12 cellular contexts compared by ENCODE assay signal in the genomic region with DNA sequence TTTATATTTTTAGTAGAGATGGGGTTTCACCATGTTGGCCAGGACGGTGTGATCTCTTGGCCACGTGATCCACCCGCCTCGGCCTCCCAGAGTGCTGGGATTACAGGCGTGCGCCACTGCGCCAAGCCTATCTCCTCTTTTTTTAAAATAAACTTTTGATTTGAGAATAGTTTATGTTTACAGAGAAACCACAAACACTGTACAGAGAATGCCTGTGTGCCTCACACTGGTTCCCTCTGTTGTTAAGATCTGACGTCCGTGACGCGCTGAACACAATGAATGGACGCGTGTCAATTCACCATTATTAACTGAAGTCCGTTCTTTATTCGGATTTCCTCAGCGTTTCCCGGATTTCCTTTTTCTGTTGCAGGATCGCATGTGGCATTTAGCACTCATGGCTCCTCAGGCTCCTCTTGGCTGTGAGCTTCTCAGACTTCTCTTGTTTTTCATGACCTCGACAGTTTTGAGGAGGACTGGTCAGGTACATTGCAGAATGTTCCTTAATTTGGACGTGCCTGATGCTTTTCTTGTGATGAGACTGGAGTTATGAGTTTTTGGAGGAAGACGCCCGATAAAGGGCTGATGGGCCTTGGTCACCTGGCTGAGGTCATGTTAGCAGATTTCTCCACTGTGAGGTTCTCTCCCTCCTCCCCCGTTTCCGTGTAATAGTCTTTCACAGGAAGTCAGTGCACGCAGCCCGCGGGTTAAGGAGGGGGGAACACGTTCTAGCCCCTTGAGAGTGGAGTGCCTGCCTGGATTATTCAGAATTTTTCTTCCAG.
A peak's percentile ranks its signal among the peaks of the same experiment; 100 is the strongest.
DNase-seq lines count a peak whose midpoint lies in the region; ATAC-seq, FAIRE-seq and TF ChIP-seq lines count a peak whose summit lies in the region.
"Had no signal": no experiment of that assay in that cellular context is flagged by ENCODE, and none has a peak within 500 bp of the region (broad histone marks: within the 10 kb centered on the region; RNA-seq: fewer than 3 reads in every experiment).

No MANE protein-coding gene starts in this region.

- H3K4me3 ChIP-seq in astrocyte (ENCODE audit: insufficient read depth, low read depth, low read length): no peak overlapping the region
- H3K4me3 ChIP-seq: gastrocnemius medialis had no signal

- H2AFZ ChIP-seq in astrocyte (ENCODE audit: low read depth, low read length): no peak overlapping the region

- H3K4me2 ChIP-seq in astrocyte (ENCODE audit: low read length): no peak overlapping the region

- POLR2A ChIA-PET in T-cell (lab: Charles Lee): no interaction called here

- peak in 17 of 34 experiments; percentile 7 to 56 (median 31) for DNase-seq in T-cell
- DNase-seq in astrocyte (ENCODE audit: low read depth): no peak
- DNase-seq in stimulated activated CD4-positive, alpha-beta T cell treated with anti-CD3 and anti-CD28 coated beads, Interleukin-2, amount 100 ng/mL, for 4 hours (ENCODE audit: low read depth): peak; percentile 44
- no peak for DNase-seq in NCI-H446 (lab: John Stamatoyannopoulos, UW)
- DNase-seq in COLO668 (lab: John Stamatoyannopoulos, UW; ENCODE audit: unreplicated experiment): no peak
- no peak for DNase-seq in NCI-H1092 treated with DMSO at 0.1 percent for 48 hours (lab: John Stamatoyannopoulos, UW)
- DNase-seq in NCI-H1694 treated with DMSO at 0.1 percent for 48 hours (lab: John Stamatoyannopoulos, UW): no peak
- DNase-seq: gastrocnemius medialis, H7, mesenchymal stem cell, NCI-H1436 treated with DMSO at 0.1 percent for 48 hours had no signal

- H3K36me3 ChIP-seq in astrocyte (ENCODE audit: insufficient read depth, low read length): no peaks in the 10 kb centered on the region
- H3K36me3 ChIP-seq: gastrocnemius medialis had no signal

- peak overlapping the region in 2 of 3 donors; percentile 17 to 60 for H3K4me3 Mint-ChIP-seq in T-cell
- no peak overlapping the region for H3K4me3 Mint-ChIP-seq in astrocyte (ENCODE audit: unreplicated experiment)

- no peaks in the 10 kb centered on the region for H3K79me2 ChIP-seq in astrocyte (ENCODE audit: insufficient read depth, low read length)

- H3K9ac ChIP-seq in astrocyte (ENCODE audit: low read length): no peak overlapping the region

- H3K27ac Mint-ChIP-seq in T-cell (peak overlapping the region in 1 of 2 donors; percentile 81), astrocyte (ENCODE audit: unreplicated experiment) (peak overlapping the region; percentile 37)

- CTCF ChIA-PET in T-cell (lab: Charles Lee): interaction anchor here (0.9 to 1.2 kb wide), 2 partner anchors 181 to 349 kb away, joined by 5 read pairs; no protein-coding TSS in a partner anchor

- TF ChIP-seq CTCF in astrocyte (IDR thresholded peaks at IDR 0.05; ENCODE audit: insufficient read depth, low read depth, low read length): no peak

- H4K20me1 ChIP-seq in astrocyte (ENCODE audit: insufficient read depth, low read length): peaks cover 3% of the 10 kb centered on the region

- peaks cover 17 to 59% (median 25%) of the 10 kb centered on the region in 3 donors for H3K4me1 Mint-ChIP-seq in T-cell
- H3K4me1 Mint-ChIP-seq in astrocyte (ENCODE audit: low read depth, unreplicated experiment): peaks cover 44% of the 10 kb centered on the region

- no peaks in the 10 kb centered on the region for H3K27me3 ChIP-seq in astrocyte (ENCODE audit: insufficient read depth, low read length)
- H3K27me3 ChIP-seq: gastrocnemius medialis had no signal

- peaks cover 28% of the 10 kb centered on the region for H3K4me1 ChIP-seq in astrocyte (ENCODE audit: insufficient read depth, low read length)
- H3K4me1 ChIP-seq: gastrocnemius medialis had no signal

- ATAC-seq in T-cell (replicated peaks in 1 of 4): peak in 2 of 4 experiments; percentile 49 to 65

- H3K36me3 Mint-ChIP-seq in T-cell (peaks cover 2% of the 10 kb centered on the region), astrocyte (ENCODE audit: low read depth, unreplicated experiment) (peaks cover 17% of the 10 kb centered on the region)

- H3K27me3 Mint-ChIP-seq in T-cell (peaks cover 0 to 5% of the 10 kb centered on the region in 2 donors), astrocyte (ENCODE audit: low read depth, unreplicated experiment) (no peaks in the 10 kb centered on the region)

- no peak overlapping the region for H3K27ac ChIP-seq in astrocyte (ENCODE audit: low read depth, low read length)
- H3K27ac ChIP-seq: gastrocnemius medialis had no signal

- H3K9me3 ChIP-seq in astrocyte (ENCODE audit: insufficient read depth, low read depth, low read length): no peaks in the 10 kb centered on the region
- H3K9me3 ChIP-seq: gastrocnemius medialis had no signal

- peak; percentile 16 for TF ChIP-seq POLR2A in GM15510 (IDR thresholded peaks at IDR 0.05; ENCODE audit: borderline replicate concordance, extremely low read depth, insufficient read length)

- peaks cover 0 to 2% (median 0%) of the 10 kb centered on the region in 3 donors for H3K9me3 Mint-ChIP-seq in T-cell
- H3K9me3 Mint-ChIP-seq in astrocyte (ENCODE audit: unreplicated experiment): peaks cover 6% of the 10 kb centered on the region

- no peak for FAIRE-seq in astrocyte (lab: Jason Lieb, UNC)
